1 cellular context compared by ENCODE assay signal in genomic region chr12:47779301-47779942, GRCh38.
A peak's percentile ranks its signal among the peaks of the same experiment; 100 is the strongest.
TF ChIP-seq lines count a peak whose summit lies in the region.

No MANE protein-coding gene starts in this region.

TF ChIP-seq in K562, 482 proteins besides CTCF, POLR2A, EP300 and RAD21 (continued from another document and continues in another):
- TF ChIP-seq ZBTB12 (CRISPR knock-in tag; IDR thresholded peaks at IDR 0.05) (no peak), E4F1 (CRISPR knock-in tag; IDR thresholded peaks at IDR 0.05; ENCODE audit: borderline replicate concordance) (no peak), ZZZ3 (IDR thresholded peaks at IDR 0.05) (no peak), ZBTB49 (CRISPR knock-in tag; IDR thresholded peaks at IDR 0.05; ENCODE audit: borderline replicate concordance) (no peak), RBM25 (IDR thresholded peaks at IDR 0.05; ENCODE audit: low read depth, low read length, severe bottlenecking) (no peak), MAFG (tag; conservative IDR thresholded peaks at IDR 0.05) (no peak), HNRNPLL (IDR thresholded peaks at IDR 0.05; ENCODE audit: low read depth, low read length, poor library complexity, severe bottlenecking) (no peak), SRSF3 (IDR thresholded peaks at IDR 0.05; ENCODE audit: insufficient read depth, low read length) (no peak), FOXJ3 (CRISPR knock-in tag; IDR thresholded peaks at IDR 0.05) (no peak), MTA3 (IDR thresholded peaks at IDR 0.05; ENCODE audit: borderline replicate concordance) (no peak), CREB3L1 (IDR thresholded peaks at IDR 0.05; ENCODE audit: borderline replicate concordance, low read depth) (no peak), ARID1B (IDR thresholded peaks at IDR 0.05) (no peak), PKNOX1 (IDR thresholded peaks at IDR 0.05) (no peak), ZNF354B (CRISPR knock-in tag; IDR thresholded peaks at IDR 0.05) (no peak), HNRNPUL1 (IDR thresholded peaks at IDR 0.05; ENCODE audit: low read length) (no peak), THRA (IDR thresholded peaks at IDR 0.05) (no peak), ZNF324 (CRISPR knock-in tag; IDR thresholded peaks at IDR 0.05) (no peak), ZNF830 (CRISPR knock-in tag; IDR thresholded peaks at IDR 0.05) (no peak), GTF2B (IDR thresholded peaks at IDR 0.05; ENCODE audit: extremely low read depth, insufficient read length) (no peak), HDAC2 (IDR thresholded peaks at IDR 0.05) (no peak), SPI1 (IDR thresholded peaks at IDR 0.05; ENCODE audit: borderline replicate concordance, low read depth, low read length) (no peak), ZNF311 (CRISPR knock-in tag; IDR thresholded peaks at IDR 0.05) (no peak), SIN3B (IDR thresholded peaks at IDR 0.05; ENCODE audit: low read depth) (no peak), ATF7 (IDR thresholded peaks at IDR 0.05) (no peak), TCF7 (IDR thresholded peaks at IDR 0.05; ENCODE audit: borderline replicate concordance) (no peak), ZNF41 (CRISPR knock-in tag; conservative IDR thresholded peaks at IDR 0.05) (no peak), CHAMP1 (IDR thresholded peaks at IDR 0.05) (no peak), PCBP2 (IDR thresholded peaks at IDR 0.05; ENCODE audit: low read depth, low read length, poor library complexity, severe bottlenecking) (no peak), ZNF12 (CRISPR knock-in tag; IDR thresholded peaks at IDR 0.05) (no peak), TARDBP (IDR thresholded peaks at IDR 0.05) (no peak), NFYB (IDR thresholded peaks at IDR 0.05; ENCODE audit: extremely low read depth, insufficient read length) (no peak), NONO (IDR thresholded peaks at IDR 0.05; ENCODE audit: low read depth in 2 of 2, low read length in 1 of 2) (no peak), ZNF655 (CRISPR knock-in tag; IDR thresholded peaks at IDR 0.05) (no peak), TFAM (CRISPR knock-in tag; conservative IDR thresholded peaks at IDR 0.05) (no peak), TRIM25 (IDR thresholded peaks at IDR 0.05; ENCODE audit: borderline replicate concordance) (no peak), ID3 (CRISPR knock-in tag; IDR thresholded peaks at IDR 0.05) (no peak), ID3 (tag; IDR thresholded peaks at IDR 0.05) (no peak), NR2C1 (IDR thresholded peaks at IDR 0.05) (no peak), NR2C1 (tag; IDR thresholded peaks at IDR 0.05) (no peak), KLF16 (IDR thresholded peaks at IDR 0.05) (peak; percentile 61; the same call in 1 of the 2 replicates), NFE2 (IDR thresholded peaks at IDR 0.05; ENCODE audit: low read depth) (no peak; the same call in 1 of the 2 replicates), ETV1 (tag; conservative IDR thresholded peaks at IDR 0.05; ENCODE audit: low read depth) (peak; percentile 57), ELF2 (CRISPR knock-in tag; IDR thresholded peaks at IDR 0.05) (0 out of 2 replicates have a peak, but pooled peaks have one; percentile 13), RB1 (IDR thresholded peaks at IDR 0.05; ENCODE audit: low read depth) (0 out of 2 replicates have a peak, but pooled peaks have one; percentile 55), NKRF (IDR thresholded peaks at IDR 0.05; ENCODE audit: borderline replicate concordance) (no peak), TEAD2 (tag; IDR thresholded peaks at IDR 0.05) (no peak)
